ENCODE assay signal across 5 cellular contexts in the genomic region with DNA sequence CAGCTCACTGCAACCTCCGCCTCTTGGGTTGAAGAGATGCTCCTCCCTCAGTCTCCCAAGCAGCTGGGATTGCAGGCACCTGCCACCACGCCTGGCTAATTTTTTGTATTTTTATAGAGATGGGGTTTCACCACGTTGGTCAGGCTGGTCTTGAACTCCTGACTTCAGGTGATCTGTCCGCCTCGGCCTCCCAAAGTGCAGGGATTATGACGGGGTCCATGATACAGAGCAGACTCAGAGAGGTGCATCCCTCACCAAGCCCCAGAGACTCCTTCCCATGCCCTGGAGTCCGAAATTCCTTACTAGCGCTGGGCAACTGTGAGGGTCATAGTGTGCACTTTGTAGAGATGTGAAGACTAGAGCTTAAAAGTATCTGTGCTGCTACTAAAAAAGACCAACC.
A peak's percentile ranks its signal among the peaks of the same experiment; 100 is the strongest.
DNase-seq lines count a peak whose midpoint lies in the region; ATAC-seq, FAIRE-seq and TF ChIP-seq lines count a peak whose summit lies in the region.
"Not testable (repeated sequence)": the region's sequence is repeated elsewhere in the genome, so short reads cannot be mapped to it uniquely, and the experiment has no call there.

No MANE protein-coding gene starts in this region.

- TF ChIP-seq CTCF in lung (IDR thresholded peaks at IDR 0.05; ENCODE audit: control extremely low read depth, extremely low read depth); osteocyte (IDR thresholded peaks at IDR 0.05): not testable (repeated sequence)

- not testable (repeated sequence) for H3K4me3 Mint-ChIP-seq in osteocyte (ENCODE audit: unreplicated experiment)

- ATAC-seq in lung (ENCODE audit: insufficient read depth, low FRiP score), result not testable (repeated sequence)

- not testable (repeated sequence) for H3K27ac Mint-ChIP-seq in osteocyte (ENCODE audit: unreplicated experiment)

- H3K4me1 Mint-ChIP-seq in osteocyte (ENCODE audit: unreplicated experiment), result not testable (repeated sequence)

- H3K27ac ChIP-seq in lung (ENCODE audit: low read depth in 1 of 2, low read length in 1 of 2), result not testable (repeated sequence)

- FAIRE-seq in urothelium cell line (lab: Jason Lieb, UNC), result not testable (repeated sequence)

- DNase-seq in ecto neural progenitor cell (ENCODE audit: low spot score), result peak; percentile 15
- peak; percentile 7 for DNase-seq in cardiac septum (ENCODE audit: low spot score)
- peak; percentile 10 for DNase-seq in lung (ENCODE audit: low spot score)
- peak; percentile 65 for DNase-seq in osteocyte (ENCODE audit: extremely low spot score, unreplicated experiment)
- DNase-seq in urothelium cell line (ENCODE audit: low spot score), result peak; percentile 1

- H3K27me3 ChIP-seq in lung (ENCODE audit: control insufficient read depth, insufficient read depth), result not testable (repeated sequence)

- H3K4me1 ChIP-seq in lung (ENCODE audit: control insufficient read depth in 2 of 2, insufficient read depth in 2 of 2, low read length in 2 of 2), result not testable (repeated sequence)

- not testable (repeated sequence) for H3K36me3 Mint-ChIP-seq in osteocyte (ENCODE audit: unreplicated experiment)

- not testable (repeated sequence) for H3K9me3 Mint-ChIP-seq in osteocyte (ENCODE audit: unreplicated experiment)

- intact Hi-C loops in cardiac septum (cut with DNase I), result not testable (repeated sequence)

- not testable (repeated sequence) for H3K27me3 Mint-ChIP-seq in osteocyte (ENCODE audit: unreplicated experiment)

- 77 to 84% methylated on average over 8 of the region's 8 CpGs for WGBS in lung, 2 donors

- H3K36me3 ChIP-seq in lung (ENCODE audit: control insufficient read depth in 2 of 2, insufficient read depth in 2 of 2, low read length in 2 of 2), result not testable (repeated sequence)

- not testable (repeated sequence) for H3K9me3 ChIP-seq in lung (ENCODE audit: control insufficient read depth in 2 of 2, insufficient read depth in 1 of 2, low read length in 1 of 2)

- H3K4me3 ChIP-seq in lung, result not testable (repeated sequence)

Comparison
In these comparisons a context has a peak if more than half of its experiments do, and no peak if none do; other contexts are left out.
1. DNase-seq: peak in every context shown above with its lines; median percentile 65 in osteocyte; 15 in ecto neural progenitor cell; 10 in lung; 7 in cardiac septum; 1 in urothelium cell line.